In the genomic region with DNA sequence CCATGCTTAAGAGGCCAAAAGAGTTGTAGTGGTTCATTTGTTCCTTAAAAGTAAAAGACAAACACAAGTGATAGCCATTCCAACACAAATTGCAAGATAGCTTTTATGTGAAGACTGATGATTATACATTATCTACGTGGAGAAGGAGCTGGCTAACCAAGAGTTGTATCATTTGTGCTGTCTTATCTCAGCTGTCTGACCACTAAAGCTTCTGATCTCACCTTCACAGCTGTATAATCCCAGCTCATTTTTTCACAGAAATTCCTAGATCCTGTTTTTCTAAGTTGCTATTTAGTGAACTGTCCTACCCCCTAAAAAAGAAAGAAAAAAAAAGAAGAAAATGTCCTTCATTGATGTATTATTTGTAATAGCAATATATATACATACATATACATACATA, we compare ENCODE assay signal across 21 cellular contexts.
"Had no signal": no experiment of that assay in that cellular context is flagged by ENCODE, and none has a peak within 500 bp of the region (broad histone marks: within the 10 kb centered on the region; RNA-seq: fewer than 3 reads in every experiment).

No MANE protein-coding gene starts in this region.

- H3K4me1 ChIP-seq: prostate gland had no signal

- H3K4me3 Mint-ChIP-seq: activated T-cell treated with anti-CD3 and anti-CD28 coated beads, Interleukin-2, amount 50 U/mL, for 24 hours; mesothelial cell of epicardium; natural killer cell; stimulated activated naive CD8-positive, alpha-beta T cell treated with anti-CD3 and anti-CD28 coated beads, Interleukin-15, Interleukin-2, amounts not matched to agents 100 ng/mL and 50 ng/mL, for 24 hours had no signal

- H3K36me3 ChIP-seq: adrenal gland, prostate gland, thyroid gland, upper lobe of right lung had no signal

- DNase-seq: activated CD4-positive, alpha-beta T cell treated with anti-CD3 and anti-CD28 coated beads, Interleukin-2, amount 50 U/mL, for 4 hours; activated CD8-positive, alpha-beta memory T cell treated with anti-CD3 and anti-CD28 coated beads for 24 hours; activated CD8-positive, alpha-beta memory T cell treated with anti-CD3 and anti-CD28 coated beads, Interleukin-2, amount 50 U/mL, for 4 hours; activated T-cell treated with anti-CD3 and anti-CD28 coated beads, Interleukin-2, amount 50 U/mL, for 24 hours; adrenal gland; central memory CD4-positive, alpha-beta T cell; dermis blood vessel endothelial cell; effector CD8-positive, alpha-beta T cell; foreskin keratinocyte; natural killer cell; stimulated activated CD4-positive, alpha-beta T cell treated with anti-CD3 and anti-CD28 coated beads, Interleukin-4, amount 100 ng/mL, for 4 hours; substantia nigra; thyroid gland; upper lobe of right lung had no signal

- H3K9me3 ChIP-seq: adrenal gland, prostate gland, thyroid gland, upper lobe of right lung had no signal

- H3K4me3 ChIP-seq: adrenal gland, lung, prostate gland, thyroid gland, upper lobe of right lung had no signal

- H3K9me3 Mint-ChIP-seq: activated naive CD4-positive, alpha-beta T cell treated with anti-CD3 and anti-CD28 coated beads, Interleukin-2, amount 50 U/mL, for 72 hours; activated T-cell treated with anti-CD3 and anti-CD28 coated beads, Interleukin-2, amount 50 U/mL, for 24 hours; activated T-helper 17 cell treated with anti-CD3 and anti-CD28 coated beads, Interleukin-2, amount 50 U/mL, for 72 hours; natural killer cell; stimulated activated naive CD8-positive, alpha-beta T cell treated with anti-CD3 and anti-CD28 coated beads, Interleukin-15, Interleukin-2, amounts not matched to agents 100 ng/mL and 50 ng/mL, for 24 hours had no signal

- ATAC-seq: foreskin keratinocyte, left lobe of liver, natural killer cell, upper lobe of right lung had no signal

- H3K27ac Mint-ChIP-seq: activated naive CD4-positive, alpha-beta T cell treated with anti-CD3 and anti-CD28 coated beads, Interleukin-2, amount 50 U/mL, for 72 hours; activated T-cell treated with anti-CD3 and anti-CD28 coated beads, Interleukin-2, amount 50 U/mL, for 24 hours; activated T-helper 17 cell treated with anti-CD3 and anti-CD28 coated beads, Interleukin-2, amount 50 U/mL, for 72 hours; mesothelial cell of epicardium; natural killer cell; stimulated activated naive CD8-positive, alpha-beta T cell treated with anti-CD3 and anti-CD28 coated beads, Interleukin-15, Interleukin-2, amounts not matched to agents 100 ng/mL and 50 ng/mL, for 24 hours had no signal

- H3K36me3 Mint-ChIP-seq: activated naive CD4-positive, alpha-beta T cell treated with anti-CD3 and anti-CD28 coated beads, Interleukin-2, amount 50 U/mL, for 72 hours; natural killer cell had no signal

- H3K27ac ChIP-seq: adrenal gland, foreskin keratinocyte, prostate gland, thyroid gland, upper lobe of right lung had no signal

- H3K27me3 Mint-ChIP-seq: activated T-helper 17 cell treated with anti-CD3 and anti-CD28 coated beads, Interleukin-2, amount 50 U/mL, for 72 hours; stimulated activated naive CD8-positive, alpha-beta T cell treated with anti-CD3 and anti-CD28 coated beads, Interleukin-15, Interleukin-2, amounts not matched to agents 100 ng/mL and 50 ng/mL, for 24 hours had no signal

- H3K4me1 Mint-ChIP-seq: natural killer cell had no signal
